Comparison of ENCODE assay signal across 8 cellular contexts in genomic region chr19:2477141-2477710, GRCh38. TPM values are rescaled to one million over a fixed set of nuclear protein-coding genes. Genes with fewer than 3 reads are reported as not detected.
DNase-seq lines count a peak whose midpoint lies in the region; ATAC-seq and TF ChIP-seq lines count a peak whose summit lies in the region.

No MANE protein-coding gene starts in this region.

- POLR2A ChIA-PET in SK-N-SH (lab: Yijun Ruan, JAX) = interaction anchor here (1.5 to 2.3 kb wide), 6 partner anchors 50 to 138 kb away, joined by 4 to 15 read pairs (median 9); partner anchors contain the start of gene TIMM13

- H3K4me3 ChIP-seq in SK-N-SH (ENCODE audit: low read depth in 2 of 2, low read length in 1 of 2) (peak overlapping the region; percentile 67 to 100), dorsolateral prefrontal cortex (peak overlapping the region; percentile 57 to 97 (median 84)), mesendoderm (ENCODE audit: low read length) (peak overlapping the region; percentile 99), tibial artery (peak overlapping the region; percentile 97 to 98)

- H3K9ac ChIP-seq in SK-N-SH (peak overlapping the region; percentile 97), mesendoderm (ENCODE audit: low read length) (peak overlapping the region; percentile 99)

- H3K79me2 ChIP-seq in SK-N-SH (ENCODE audit: insufficient read depth) (peaks cover 45% of the 10 kb centered on the region), mesendoderm (ENCODE audit: control insufficient read depth, insufficient read depth, low read length) (peaks cover 26% of the 10 kb centered on the region)

- H3K18ac ChIP-seq in mesendoderm (ENCODE audit: low read length) = peak overlapping the region; percentile 52

- no peak for TF ChIP-seq EP300 in SK-N-SH (IDR thresholded peaks at IDR 0.05; ENCODE audit: borderline replicate concordance in 1 of 2, low read depth in 1 of 2, low read length in 1 of 2)

- H2BK5ac ChIP-seq in mesendoderm (ENCODE audit: low read length) = no peak overlapping the region

- no peaks in the 10 kb centered on the region for H3K9me2 ChIP-seq in SK-N-SH

- CTCF ChIA-PET in SK-N-SH (lab: Yijun Ruan, JAX) = interaction anchor here (0.7 to 21.1 kb wide), 15 partner anchors 12 to 160 kb away, joined by 3 to 309 read pairs (median 4); no protein-coding TSS in a partner anchor

- no peak overlapping the region for H2AK5ac ChIP-seq in mesendoderm (ENCODE audit: low read length)

- peaks cover 47% of the 10 kb centered on the region for H3F3A ChIP-seq in SK-N-SH (replicated peaks; ENCODE audit: insufficient read depth)

- ATAC-seq in HG03280 (IDR thresholded peaks at IDR 0.05; ENCODE audit: unreplicated experiment) = no peak

- 0% methylated on average over 3 of the region's 27 CpGs for WGBS in SK-N-SH (ENCODE audit: low lambda C conversion rate)
- no CpG with 5 or more reads among the region's 27 CpGs for WGBS in mesendoderm (ENCODE audit: extremely low coverage, insufficient coverage, low lambda C conversion rate)

- intact Hi-C loops in dorsolateral prefrontal cortex (cut with DNase I) (loop anchor here (2.0 to 10.0 kb wide), 3 partner anchors 18 to 268 kb away; partner anchors contain the start of gene SLC39A3 (in 1 of the 2)), tibial artery (cut with DNase I; ENCODE audit: low total_unique reads) (no loop called here)

- H3K27me3 ChIP-seq in SK-N-SH (ENCODE audit: insufficient read depth) = no peaks in the 10 kb centered on the region
- H3K27me3 ChIP-seq in dorsolateral prefrontal cortex = no peaks in the 10 kb centered on the region
- no peaks in the 10 kb centered on the region for H3K27me3 ChIP-seq in mesendoderm (ENCODE audit: insufficient read depth, low read length, poor library complexity)
- H3K27me3 ChIP-seq in tibial artery = no peaks in the 10 kb centered on the region

- H2AFZ ChIP-seq in SK-N-SH (ENCODE audit: low read depth) = no peak overlapping the region

- no peak overlapping the region for H3K4ac ChIP-seq in mesendoderm (ENCODE audit: low read depth, low read length)

- DNase-seq in G401 (ENCODE audit: low spot score) (peak; percentile 46), SK-N-SH (no peak), dorsolateral prefrontal cortex (peak in 3 of 10 donors; percentile 31 to 42 (median 37)), mesendoderm (no peak), tibial artery (peak in 1 of 2 donors; percentile 79), OCI-M1 (lab: John Stamatoyannopoulos, UW) (no peak), NCI-H748 treated with DMSO at 0.1 percent for 48 hours (lab: John Stamatoyannopoulos, UW) (no peak)

- peaks cover 31% of the 10 kb centered on the region for H4K20me1 ChIP-seq in SK-N-SH (ENCODE audit: insufficient read depth)

- TF ChIP-seq CTCF in SK-N-SH (IDR thresholded peaks at IDR 0.05) (no peak), dorsolateral prefrontal cortex (IDR thresholded peaks at IDR 0.05 in 54 of 56, conservative IDR thresholded peaks at IDR 0.05 in 2 of 56; ENCODE audit: low read depth in 1 of 56, partially characterized antibody in 56 of 56) (no peak), tibial artery (IDR thresholded peaks at IDR 0.05) (no peak)

- no peak overlapping the region for H2BK15ac ChIP-seq in mesendoderm (replicated peaks; ENCODE audit: low read depth)

- H3K9me3 ChIP-seq in SK-N-SH = no peaks in the 10 kb centered on the region
- peaks cover 0 to 1% (median 0%) of the 10 kb centered on the region in 3 donors for H3K9me3 ChIP-seq in tibial artery

- H3K4me1 ChIP-seq in SK-N-SH (ENCODE audit: control insufficient read depth in 1 of 2, insufficient read depth in 2 of 2, low read depth in 1 of 2, low read length in 1 of 2) (peaks cover 6 to 27% of the 10 kb centered on the region in 2 experiments; a peak in 1 of 4 replicates), mesendoderm (ENCODE audit: control insufficient read depth, low read depth, low read length) (no peaks in the 10 kb centered on the region), tibial artery (peaks cover 6 to 22% (median 18%) of the 10 kb centered on the region in 4 donors)

- peak overlapping the region; percentile 72 for H3K23ac ChIP-seq in mesendoderm (ENCODE audit: low read length)

- peak overlapping the region; percentile 92 for H3K4me2 ChIP-seq in SK-N-SH
- peak overlapping the region; percentile 98 for H3K4me2 ChIP-seq in mesendoderm (ENCODE audit: low read length)

- in situ Hi-C loops in G401 (cut with HindIII; ENCODE audit: low sequenced_read_pairs) = no loop called here

- H3K36me3 ChIP-seq in SK-N-SH (replicated peaks in 1 of 2; ENCODE audit: control insufficient read depth in 1 of 2, insufficient read depth in 2 of 2, low read length in 1 of 2) (peaks cover 0 to 5% of the 10 kb centered on the region in 2 experiments), mesendoderm (ENCODE audit: control insufficient read depth, insufficient read depth, low read length) (no peaks in the 10 kb centered on the region), tibial artery (peaks cover 13 to 15% (median 14%) of the 10 kb centered on the region in 3 donors)

- H3K27ac ChIP-seq in SK-N-SH (ENCODE audit: low read depth in 2 of 2, low read length in 1 of 2) (peak overlapping the region in 1 of 2 experiments; percentile 88; a peak in 2 of 4 replicates), dorsolateral prefrontal cortex (peak overlapping the region in 54 of 59 donors; percentile 1 to 95 (median 85)), mesendoderm (ENCODE audit: low read depth, low read length) (peak overlapping the region; percentile 35), tibial artery (peak overlapping the region; percentile 96)

- peak overlapping the region; percentile 98 for H3K56ac ChIP-seq in mesendoderm (ENCODE audit: low read length)

- TF ChIP-seq RAD21 in SK-N-SH (IDR thresholded peaks at IDR 0.05; ENCODE audit: low read length) = no peak

- H4K8ac ChIP-seq in mesendoderm (ENCODE audit: low read depth, low read length) = no peak overlapping the region

- H3K79me1 ChIP-seq in mesendoderm (ENCODE audit: low read length) = no peaks in the 10 kb centered on the region

- no peak overlapping the region for H4K5ac ChIP-seq in mesendoderm (ENCODE audit: low read length)

- H2BK120ac ChIP-seq in mesendoderm (ENCODE audit: low read depth, low read length) = no peak overlapping the region

TF ChIP-seq in SK-N-SH, 30 proteins besides CTCF, POLR2A, EP300 and RAD21 (continues in another document):
- TF ChIP-seq TCF12 (IDR thresholded peaks at IDR 0.05) = no peak
- TF ChIP-seq MEF2A (IDR thresholded peaks at IDR 0.05; ENCODE audit: borderline replicate concordance, low read depth) = no peak
- TF ChIP-seq RCOR1 (IDR thresholded peaks at IDR 0.05; ENCODE audit: low read length) = no peak
- no peak for TF ChIP-seq USF1 (IDR thresholded peaks at IDR 0.05; ENCODE audit: borderline replicate concordance, low read depth)
- no peak for TF ChIP-seq USF2 (IDR thresholded peaks at IDR 0.05; ENCODE audit: borderline replicate concordance, low read depth, low read length)
- no peak for TF ChIP-seq ZBTB33 (IDR thresholded peaks at IDR 0.05; ENCODE audit: borderline replicate concordance, low read depth)

RNA-seq across cellular contexts. Expression of gene GADD45B, which starts 1.3 kb away (rescaled TPM):
- total RNA-seq in G401 (2014; rRNA removed; shearing (Covaris generic)) = 39.5 and 44.2 TPM in 2 replicates
- 54.0 and 67.6 TPM in 2 replicates for polyA plus RNA-seq in SK-N-SH (2012; rRNA removed)
- 29.6 and 31.6 TPM in 2 replicates for polyA plus RNA-seq in SK-N-SH (2012; cell fraction: cytosol; rRNA removed)
- polyA plus RNA-seq in SK-N-SH (2012; cell fraction: nucleus; rRNA removed) = 134 and 135 TPM in 2 replicates
- total RNA-seq in dorsolateral prefrontal cortex = 100 to 1,000 TPM in 25 of 120 experiments, 10 to 100 TPM in 95; 15.8 to 333 (median 47.4) TPM
- polyA plus RNA-seq in mesendoderm (2013, experiment 1 of 2) = 43.7 TPM
- 44.8 TPM for polyA plus RNA-seq in mesendoderm (2013, experiment 2 of 2)

RNA-seq across cellular contexts. Expression of gene LMNB2, which starts 20.5 kb away (rescaled TPM):
- 216 and 321 TPM in 2 replicates for total RNA-seq in G401 (2014; rRNA removed; shearing (Covaris generic))
- polyA plus RNA-seq in SK-N-SH (2012; rRNA removed) = 106 and 116 TPM in 2 replicates
- 56.9 and 85.5 TPM in 2 replicates for polyA plus RNA-seq in SK-N-SH (2012; cell fraction: cytosol; rRNA removed)
- polyA plus RNA-seq in SK-N-SH (2012; cell fraction: nucleus; rRNA removed) = 122 and 126 TPM in 2 replicates
- total RNA-seq in dorsolateral prefrontal cortex = 10 to 100 TPM; 13.4 to 25.1 (median 18.3) TPM
- 144 TPM for polyA plus RNA-seq in mesendoderm (2013, experiment 1 of 2)
- 143 TPM for polyA plus RNA-seq in mesendoderm (2013, experiment 2 of 2)

RNA-seq across cellular contexts. Expression of gene TIMM13, which starts 49.8 kb away (rescaled TPM):
- 79.4 and 104 TPM in 2 replicates for total RNA-seq in G401 (2014; rRNA removed; shearing (Covaris generic))
- 76.0 and 76.9 TPM in 2 replicates for polyA plus RNA-seq in SK-N-SH (2012; rRNA removed)
- polyA plus RNA-seq in SK-N-SH (2012; cell fraction: cytosol; rRNA removed) = 37.4 and 60.8 TPM in 2 replicates
- 58.5 and 81.6 TPM in 2 replicates for polyA plus RNA-seq in SK-N-SH (2012; cell fraction: nucleus; rRNA removed)
- 10 to 100 TPM; 36.0 to 71.8 (median 52.0) TPM for total RNA-seq in dorsolateral prefrontal cortex
- 215 TPM for polyA plus RNA-seq in mesendoderm (2013, experiment 1 of 2)
- 208 TPM for polyA plus RNA-seq in mesendoderm (2013, experiment 2 of 2)
